In the genomic region with DNA sequence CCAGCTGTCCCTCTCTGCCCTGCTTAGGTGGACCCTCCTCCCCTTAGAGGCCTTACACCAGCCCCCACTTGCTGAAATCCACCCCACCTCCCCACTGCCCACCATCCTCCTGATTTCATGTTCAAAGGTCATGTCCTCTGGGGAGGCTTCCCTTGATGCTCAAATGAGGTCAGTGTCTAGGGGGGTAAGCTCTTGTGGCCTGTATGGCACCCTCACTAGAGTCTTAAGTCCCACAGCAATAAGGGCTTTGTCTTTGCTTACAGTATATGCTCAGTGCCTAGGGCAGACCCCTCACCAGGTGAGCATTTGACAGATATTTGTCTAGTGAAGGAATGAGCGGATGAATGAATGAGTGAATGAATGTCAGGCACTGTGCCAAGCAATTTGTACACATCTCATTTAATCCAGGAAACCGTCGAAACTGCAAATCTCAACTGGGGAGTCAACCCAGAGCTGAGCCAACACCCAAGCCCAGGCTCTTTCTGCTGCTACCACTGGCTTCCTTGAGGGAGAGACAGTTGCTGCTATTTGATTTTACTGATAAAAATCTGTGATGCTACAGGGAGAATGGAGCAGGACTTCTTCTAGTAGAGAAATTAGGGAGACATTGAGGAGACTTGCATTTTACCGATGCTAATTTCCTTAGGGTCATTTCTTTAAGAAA, we compare ENCODE assay signal across 16 cellular contexts.
DNase-seq lines count a peak whose midpoint lies in the region; ATAC-seq and TF ChIP-seq lines count a peak whose summit lies in the region.
"Had no signal": no experiment of that assay in that cellular context is flagged by ENCODE, and none has a peak within 500 bp of the region (broad histone marks: within the 10 kb centered on the region; RNA-seq: fewer than 3 reads in every experiment).

No MANE protein-coding gene starts in this region.

- H3K4me3 Mint-ChIP-seq in CD4-positive, CD25-positive, alpha-beta regulatory T cell: no peak overlapping the region
- H3K4me3 Mint-ChIP-seq in T-helper 17 cell (no peak overlapping the region), natural killer cell (peak overlapping the region; percentile 35)
- no peak overlapping the region for H3K4me3 Mint-ChIP-seq in dendritic cell treated with granulocyte-macrophage colony-stimulating factor and Interleukin-4, amounts not matched to agents 40 ng/mL and 50 ng/mL, for 4 days

- no peaks in the 10 kb centered on the region for H3K27me3 ChIP-seq in CD4-positive, CD25-positive, alpha-beta regulatory T cell (ENCODE audit: control insufficient read depth, insufficient read depth, low read length)

- H3K4me1 Mint-ChIP-seq in CD4-positive, CD25-positive, alpha-beta regulatory T cell: peaks cover 22 to 51% (median 45%) of the 10 kb centered on the region in 4 donors
- H3K4me1 Mint-ChIP-seq in T-helper 17 cell (peaks cover 30% of the 10 kb centered on the region), natural killer cell (peaks cover 57 to 73% of the 10 kb centered on the region in 2 donors)
- H3K4me1 Mint-ChIP-seq in dendritic cell treated with granulocyte-macrophage colony-stimulating factor and Interleukin-4, amounts not matched to agents 40 ng/mL and 50 ng/mL, for 4 days (ENCODE audit: low read depth): peaks cover 36% of the 10 kb centered on the region

- H3K27me3 Mint-ChIP-seq in CD4-positive, CD25-positive, alpha-beta regulatory T cell: no peaks in the 10 kb centered on the region
- H3K27me3 Mint-ChIP-seq in T-helper 17 cell: no peaks in the 10 kb centered on the region
- no peaks in the 10 kb centered on the region for H3K27me3 Mint-ChIP-seq in dendritic cell treated with granulocyte-macrophage colony-stimulating factor and Interleukin-4, amounts not matched to agents 40 ng/mL and 50 ng/mL, for 4 days
- H3K27me3 Mint-ChIP-seq in natural killer cell (ENCODE audit: low read depth in 2 of 2): no peaks in the 10 kb centered on the region

- ATAC-seq in CD4-positive, CD25-positive, alpha-beta regulatory T cell (ENCODE audit: low read depth in 2 of 2): no peak
- ATAC-seq in T-helper 17 cell: no peak
- ATAC-seq in natural killer cell: peak; percentile 35 to 54 (median 50)
- ATAC-seq in GM18870 (IDR thresholded peaks at IDR 0.05; ENCODE audit: unreplicated experiment): no peak
- ATAC-seq in GM18868 (IDR thresholded peaks at IDR 0.05; ENCODE audit: unreplicated experiment): no peak

- TF ChIP-seq CTCF in natural killer cell (IDR thresholded peaks at IDR 0.05): no peak

- no peak overlapping the region for H3K4me3 ChIP-seq in CD4-positive, CD25-positive, alpha-beta regulatory T cell (ENCODE audit: low read depth, low read length)
- H3K4me3 ChIP-seq: SJCRH30 had no signal

- H3K36me3 ChIP-seq in CD4-positive, CD25-positive, alpha-beta regulatory T cell (ENCODE audit: control insufficient read depth, insufficient read depth, low read length): peaks cover 8% of the 10 kb centered on the region
- H3K36me3 ChIP-seq: SJCRH30 had no signal

- peaks cover 30% of the 10 kb centered on the region for H3K36me3 Mint-ChIP-seq in CD4-positive, CD25-positive, alpha-beta regulatory T cell
- no peaks in the 10 kb centered on the region for H3K36me3 Mint-ChIP-seq in T-helper 17 cell (ENCODE audit: low read depth)
- H3K36me3 Mint-ChIP-seq in dendritic cell treated with granulocyte-macrophage colony-stimulating factor and Interleukin-4, amounts not matched to agents 40 ng/mL and 50 ng/mL, for 4 days (ENCODE audit: low read depth): no peaks in the 10 kb centered on the region
- no peaks in the 10 kb centered on the region for H3K36me3 Mint-ChIP-seq in natural killer cell

- peaks cover 0 to 2% (median 0%) of the 10 kb centered on the region in 7 donors for H3K9me3 Mint-ChIP-seq in CD4-positive, CD25-positive, alpha-beta regulatory T cell
- no peaks in the 10 kb centered on the region for H3K9me3 Mint-ChIP-seq in dendritic cell treated with granulocyte-macrophage colony-stimulating factor and Interleukin-4, amounts not matched to agents 40 ng/mL and 50 ng/mL, for 4 days
- H3K9me3 Mint-ChIP-seq in natural killer cell: no peaks in the 10 kb centered on the region

- H3K27ac ChIP-seq in CD4-positive, CD25-positive, alpha-beta regulatory T cell (ENCODE audit: insufficient read depth, low read length, poor library complexity, severe bottlenecking): no peak overlapping the region
- H3K27ac ChIP-seq: C4-2B, SJCRH30 had no signal

- peaks cover 25% of the 10 kb centered on the region for H3K4me1 ChIP-seq in CD4-positive, CD25-positive, alpha-beta regulatory T cell (ENCODE audit: control insufficient read depth, insufficient read depth, low read length, poor library complexity, severe bottlenecking)
- H3K4me1 ChIP-seq: SJCRH30 had no signal

- no peak for DNase-seq in CD4-positive, CD25-positive, alpha-beta regulatory T cell
- DNase-seq in T-helper 17 cell (no peak), natural killer cell (no peak), iPS-NIHi11 (ENCODE audit: low spot score) (no peak)
- DNase-seq: H7, Kasumi-1, NCI-H1694 treated with DMSO at 0.1 percent for 48 hours, NCI-H2081 treated with DMSO at 0.1 percent for 48 hours, NCI-H2171 treated with DMSO at 0.1 percent for 48 hours, NCI-H524 treated with DMSO at 0.1 percent for 48 hours, OCI-M1, SJCRH30 had no signal

- intact Hi-C loops in dendritic cell treated with granulocyte-macrophage colony-stimulating factor and Interleukin-4, amounts not matched to agents 40 ng/mL and 50 ng/mL, for 4 days (cut with micrococcal nuclease): no loop called here
- intact Hi-C loops in natural killer cell (cut with micrococcal nuclease): loop anchor here (5.0 kb wide), 1 partner anchor 37 kb away; no protein-coding TSS in a partner anchor

- H3K27ac Mint-ChIP-seq in CD4-positive, CD25-positive, alpha-beta regulatory T cell: peak overlapping the region; percentile 65 to 84 (median 69)
- H3K27ac Mint-ChIP-seq in T-helper 17 cell: peak overlapping the region; percentile 86
- H3K27ac Mint-ChIP-seq in dendritic cell treated with granulocyte-macrophage colony-stimulating factor and Interleukin-4, amounts not matched to agents 40 ng/mL and 50 ng/mL, for 4 days: peak overlapping the region; percentile 10
- H3K27ac Mint-ChIP-seq in natural killer cell: peak overlapping the region; percentile 77 to 81

- no peaks in the 10 kb centered on the region for H3K9me3 ChIP-seq in CD4-positive, CD25-positive, alpha-beta regulatory T cell (ENCODE audit: control insufficient read depth in 2 of 2, low read length in 2 of 2)
- no peaks in the 10 kb centered on the region for H3K9me3 ChIP-seq in T-helper 17 cell (ENCODE audit: control insufficient read depth, low read length, poor library complexity, severe bottlenecking)
- H3K9me3 ChIP-seq: SJCRH30 had no signal

Comparison
In these comparisons a context has a peak if more than half of its experiments do, and no peak if none do; other contexts are left out.
1. ATAC-seq: peak in natural killer cell (3 of 3); none in CD4-positive, CD25-positive, alpha-beta regulatory T cell (0 of 2), T-helper 17 cell (single experiment), GM18870 (single experiment) and GM18868 (single experiment).
2. H3K27ac Mint-ChIP-seq: peak in every context shown above with its lines; median percentile 86 in T-helper 17 cell; 79 in natural killer cell; 69 in CD4-positive, CD25-positive, alpha-beta regulatory T cell; 10 in dendritic cell treated with granulocyte-macrophage colony-stimulating factor and Interleukin-4, amounts not matched to agents 40 ng/mL and 50 ng/mL, for 4 days.